1 cellular context compared by ENCODE assay signal in genomic region chr2:62653582-62654422, GRCh38.
A peak's percentile ranks its signal among the peaks of the same experiment; 100 is the strongest.
TF ChIP-seq lines count a peak whose summit lies in the region.

No MANE protein-coding gene starts in this region.

TF ChIP-seq in HepG2, 621 proteins besides CTCF, POLR2A, EP300 and RAD21 (continued from another document and continues in another):
- TF ChIP-seq ZNF18 (CRISPR knock-in tag; IDR thresholded peaks at IDR 0.05; ENCODE audit: insufficient replicate concordance) (peak; percentile 79), ATF5 (CRISPR knock-in tag; IDR thresholded peaks at IDR 0.05; ENCODE audit: low read depth) (no peak), ZNF496 (CRISPR knock-in tag; IDR thresholded peaks at IDR 0.05; ENCODE audit: insufficient replicate concordance) (no peak), NAIF1 (CRISPR knock-in tag; IDR thresholded peaks at IDR 0.05; ENCODE audit: borderline replicate concordance) (no peak; the same call in 1 of the 2 replicates), ZNF574 (CRISPR knock-in tag; IDR thresholded peaks at IDR 0.05) (no peak), PAXIP1 (CRISPR knock-in tag; conservative IDR thresholded peaks at IDR 0.05) (peak; percentile 98), ZNF878 (CRISPR knock-in tag; IDR thresholded peaks at IDR 0.05) (no peak; the same call in 1 of the 2 replicates), ARHGAP35 (CRISPR knock-in tag; IDR thresholded peaks at IDR 0.05; ENCODE audit: borderline replicate concordance) (no peak), ARID5B (CRISPR knock-in tag; IDR thresholded peaks at IDR 0.05) (peak; percentile 97), ZNF253 (CRISPR knock-in tag; IDR thresholded peaks at IDR 0.05; ENCODE audit: borderline replicate concordance) (no peak), HNF4G (IDR thresholded peaks at IDR 0.05; ENCODE audit: borderline replicate concordance, low read depth, low read length) (peak; percentile 80), HNF4G (CRISPR knock-in tag; IDR thresholded peaks at IDR 0.05; ENCODE audit: borderline replicate concordance, low read depth) (peak; percentile 71; the same call in 1 of the 2 replicates), FUBP1 (CRISPR knock-in tag; IDR thresholded peaks at IDR 0.05; ENCODE audit: borderline replicate concordance) (no peak), PBX3 (CRISPR knock-in tag; IDR thresholded peaks at IDR 0.05; ENCODE audit: borderline replicate concordance) (no peak), PATZ1 (CRISPR knock-in tag; IDR thresholded peaks at IDR 0.05) (0 out of 2 replicates have a peak, but pooled peaks have one; percentile 11), ZNF781 (CRISPR knock-in tag; IDR thresholded peaks at IDR 0.05; ENCODE audit: borderline replicate concordance, not compliant biosample characterization) (no peak), GTF3A (CRISPR knock-in tag; conservative IDR thresholded peaks at IDR 0.05) (no peak), ZNF841 (CRISPR knock-in tag; IDR thresholded peaks at IDR 0.05; ENCODE audit: borderline replicate concordance) (no peak), HOXA3 (CRISPR knock-in tag; IDR thresholded peaks at IDR 0.05) (no peak), HNF1B (CRISPR knock-in tag; IDR thresholded peaks at IDR 0.05) (peak; percentile 69; the same call in 1 of the 2 replicates), ZMYM4 (CRISPR knock-in tag; IDR thresholded peaks at IDR 0.05) (peak; percentile 77), WIZ (CRISPR knock-in tag; IDR thresholded peaks at IDR 0.05) (no peak), ZNF207 (IDR thresholded peaks at IDR 0.05; ENCODE audit: borderline replicate concordance) (no peak), SRSF1 (optimal IDR thresholded peaks at IDR 0.05; ENCODE audit: low read depth, low read length) (no peak), NFAT5 (CRISPR knock-in tag; IDR thresholded peaks at IDR 0.05) (no peak)
